In the genomic region with DNA sequence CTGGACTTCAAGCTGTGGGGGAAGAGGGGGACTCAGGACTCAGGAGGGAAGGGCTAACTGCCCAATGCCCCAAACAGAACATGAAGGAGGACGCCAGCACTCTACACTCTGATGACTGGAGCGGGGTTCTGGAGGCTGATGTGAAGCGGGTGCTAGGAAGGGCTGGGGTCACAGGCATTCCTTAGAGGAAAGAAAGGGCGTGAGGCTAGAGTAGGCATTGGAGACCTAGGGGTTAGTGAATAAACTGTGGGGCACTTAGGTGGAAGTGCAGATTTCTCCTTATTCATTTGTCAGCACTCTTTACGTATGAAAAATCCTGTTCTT, we compare ENCODE assay signal across 1 cellular context.
TF ChIP-seq lines count a peak whose summit lies in the region.

No MANE protein-coding gene starts in this region.

TF ChIP-seq in H1, 55 proteins besides CTCF, POLR2A, EP300 and RAD21:
- no peak for TF ChIP-seq SP2 (IDR thresholded peaks at IDR 0.05; ENCODE audit: low read length)
- TF ChIP-seq, protein P1, sequence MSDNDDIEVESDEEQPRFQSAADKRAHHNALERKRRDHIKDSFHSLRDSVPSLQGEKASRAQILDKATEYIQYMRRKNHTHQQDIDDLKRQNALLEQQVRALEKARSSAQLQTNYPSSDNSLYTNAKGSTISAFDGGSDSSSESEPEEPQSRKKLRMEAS (IDR thresholded peaks at IDR 0.05) = no peak
- TF ChIP-seq CBX5 (IDR thresholded peaks at IDR 0.05; ENCODE audit: low read depth, low read length) = no peak
- no peak for TF ChIP-seq BCL11A (IDR thresholded peaks at IDR 0.05; ENCODE audit: low read depth in 2 of 2, low read length in 2 of 2)
- no peak for TF ChIP-seq TAF1 (IDR thresholded peaks at IDR 0.05; ENCODE audit: low read depth, low read length)
- TF ChIP-seq, protein P2, sequence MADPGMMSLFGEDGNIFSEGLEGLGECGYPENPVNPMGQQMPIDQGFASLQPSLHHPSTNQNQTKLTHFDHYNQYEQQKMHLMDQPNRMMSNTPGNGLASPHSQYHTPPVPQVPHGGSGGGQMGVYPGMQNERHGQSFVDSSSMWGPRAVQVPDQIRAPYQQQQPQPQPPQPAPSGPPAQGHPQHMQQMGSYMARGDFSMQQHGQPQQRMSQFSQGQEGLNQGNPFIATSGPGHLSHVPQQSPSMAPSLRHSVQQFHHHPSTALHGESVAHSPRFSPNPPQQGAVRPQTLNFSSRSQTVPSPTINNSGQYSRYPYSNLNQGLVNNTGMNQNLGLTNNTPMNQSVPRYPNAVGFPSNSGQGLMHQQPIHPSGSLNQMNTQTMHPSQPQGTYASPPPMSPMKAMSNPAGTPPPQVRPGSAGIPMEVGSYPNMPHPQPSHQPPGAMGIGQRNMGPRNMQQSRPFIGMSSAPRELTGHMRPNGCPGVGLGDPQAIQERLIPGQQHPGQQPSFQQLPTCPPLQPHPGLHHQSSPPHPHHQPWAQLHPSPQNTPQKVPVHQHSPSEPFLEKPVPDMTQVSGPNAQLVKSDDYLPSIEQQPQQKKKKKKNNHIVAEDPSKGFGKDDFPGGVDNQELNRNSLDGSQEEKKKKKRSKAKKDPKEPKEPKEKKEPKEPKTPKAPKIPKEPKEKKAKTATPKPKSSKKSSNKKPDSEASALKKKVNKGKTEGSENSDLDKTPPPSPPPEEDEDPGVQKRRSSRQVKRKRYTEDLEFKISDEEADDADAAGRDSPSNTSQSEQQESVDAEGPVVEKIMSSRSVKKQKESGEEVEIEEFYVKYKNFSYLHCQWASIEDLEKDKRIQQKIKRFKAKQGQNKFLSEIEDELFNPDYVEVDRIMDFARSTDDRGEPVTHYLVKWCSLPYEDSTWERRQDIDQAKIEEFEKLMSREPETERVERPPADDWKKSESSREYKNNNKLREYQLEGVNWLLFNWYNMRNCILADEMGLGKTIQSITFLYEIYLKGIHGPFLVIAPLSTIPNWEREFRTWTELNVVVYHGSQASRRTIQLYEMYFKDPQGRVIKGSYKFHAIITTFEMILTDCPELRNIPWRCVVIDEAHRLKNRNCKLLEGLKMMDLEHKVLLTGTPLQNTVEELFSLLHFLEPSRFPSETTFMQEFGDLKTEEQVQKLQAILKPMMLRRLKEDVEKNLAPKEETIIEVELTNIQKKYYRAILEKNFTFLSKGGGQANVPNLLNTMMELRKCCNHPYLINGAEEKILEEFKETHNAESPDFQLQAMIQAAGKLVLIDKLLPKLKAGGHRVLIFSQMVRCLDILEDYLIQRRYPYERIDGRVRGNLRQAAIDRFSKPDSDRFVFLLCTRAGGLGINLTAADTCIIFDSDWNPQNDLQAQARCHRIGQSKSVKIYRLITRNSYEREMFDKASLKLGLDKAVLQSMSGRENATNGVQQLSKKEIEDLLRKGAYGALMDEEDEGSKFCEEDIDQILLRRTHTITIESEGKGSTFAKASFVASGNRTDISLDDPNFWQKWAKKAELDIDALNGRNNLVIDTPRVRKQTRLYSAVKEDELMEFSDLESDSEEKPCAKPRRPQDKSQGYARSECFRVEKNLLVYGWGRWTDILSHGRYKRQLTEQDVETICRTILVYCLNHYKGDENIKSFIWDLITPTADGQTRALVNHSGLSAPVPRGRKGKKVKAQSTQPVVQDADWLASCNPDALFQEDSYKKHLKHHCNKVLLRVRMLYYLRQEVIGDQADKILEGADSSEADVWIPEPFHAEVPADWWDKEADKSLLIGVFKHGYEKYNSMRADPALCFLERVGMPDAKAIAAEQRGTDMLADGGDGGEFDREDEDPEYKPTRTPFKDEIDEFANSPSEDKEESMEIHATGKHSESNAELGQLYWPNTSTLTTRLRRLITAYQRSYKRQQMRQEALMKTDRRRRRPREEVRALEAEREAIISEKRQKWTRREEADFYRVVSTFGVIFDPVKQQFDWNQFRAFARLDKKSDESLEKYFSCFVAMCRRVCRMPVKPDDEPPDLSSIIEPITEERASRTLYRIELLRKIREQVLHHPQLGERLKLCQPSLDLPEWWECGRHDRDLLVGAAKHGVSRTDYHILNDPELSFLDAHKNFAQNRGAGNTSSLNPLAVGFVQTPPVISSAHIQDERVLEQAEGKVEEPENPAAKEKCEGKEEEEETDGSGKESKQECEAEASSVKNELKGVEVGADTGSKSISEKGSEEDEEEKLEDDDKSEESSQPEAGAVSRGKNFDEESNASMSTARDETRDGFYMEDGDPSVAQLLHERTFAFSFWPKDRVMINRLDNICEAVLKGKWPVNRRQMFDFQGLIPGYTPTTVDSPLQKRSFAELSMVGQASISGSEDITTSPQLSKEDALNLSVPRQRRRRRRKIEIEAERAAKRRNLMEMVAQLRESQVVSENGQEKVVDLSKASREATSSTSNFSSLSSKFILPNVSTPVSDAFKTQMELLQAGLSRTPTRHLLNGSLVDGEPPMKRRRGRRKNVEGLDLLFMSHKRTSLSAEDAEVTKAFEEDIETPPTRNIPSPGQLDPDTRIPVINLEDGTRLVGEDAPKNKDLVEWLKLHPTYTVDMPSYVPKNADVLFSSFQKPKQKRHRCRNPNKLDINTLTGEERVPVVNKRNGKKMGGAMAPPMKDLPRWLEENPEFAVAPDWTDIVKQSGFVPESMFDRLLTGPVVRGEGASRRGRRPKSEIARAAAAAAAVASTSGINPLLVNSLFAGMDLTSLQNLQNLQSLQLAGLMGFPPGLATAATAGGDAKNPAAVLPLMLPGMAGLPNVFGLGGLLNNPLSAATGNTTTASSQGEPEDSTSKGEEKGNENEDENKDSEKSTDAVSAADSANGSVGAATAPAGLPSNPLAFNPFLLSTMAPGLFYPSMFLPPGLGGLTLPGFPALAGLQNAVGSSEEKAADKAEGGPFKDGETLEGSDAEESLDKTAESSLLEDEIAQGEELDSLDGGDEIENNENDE (IDR thresholded peaks at IDR 0.05; ENCODE audit: insufficient replicate concordance, low read length) = no peak
- TF ChIP-seq CBX8 (IDR thresholded peaks at IDR 0.05; ENCODE audit: borderline replicate concordance, low read depth, low read length) = no peak
